23 cellular contexts compared by ENCODE assay signal in the genomic region with DNA sequence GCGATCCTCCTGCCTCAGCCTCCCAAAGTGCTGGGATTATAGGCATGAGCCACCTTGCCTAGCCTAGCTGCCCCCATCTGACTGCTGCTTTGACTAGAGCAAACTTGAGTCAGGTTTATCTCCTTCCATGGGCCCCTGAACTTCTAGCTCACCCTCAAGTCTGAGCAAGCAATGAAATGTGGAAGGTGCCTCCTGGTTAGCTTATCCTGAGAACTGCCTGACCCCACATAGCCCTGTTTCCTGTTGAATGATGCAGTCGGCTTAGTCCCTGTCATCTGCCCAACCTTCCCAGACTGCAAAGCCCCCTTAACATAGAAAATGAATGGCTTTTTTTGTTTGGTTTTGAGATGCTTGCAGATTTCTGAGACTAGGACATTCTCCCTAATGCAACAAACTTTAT. TPM values are rescaled to one million over a fixed set of nuclear protein-coding genes. Genes with fewer than 3 reads are reported as not detected.
DNase-seq lines count a peak whose midpoint lies in the region; TF ChIP-seq lines count a peak whose summit lies in the region.
"Had no signal": no experiment of that assay in that cellular context is flagged by ENCODE, and none has a peak within 500 bp of the region (broad histone marks: within the 10 kb centered on the region; RNA-seq: fewer than 3 reads in every experiment).

No MANE protein-coding gene starts in this region.

- H3K36me3 ChIP-seq in suprapubic skin = no peaks in the 10 kb centered on the region
- H3K36me3 ChIP-seq: neutrophil, vagina had no signal

- in situ Hi-C loops in G401 (cut with HindIII; ENCODE audit: low sequenced_read_pairs) = no loop called here

- no peak overlapping the region for H3K4me3 ChIP-seq in cardiac fibroblast (replicated peaks in 1 of 2; ENCODE audit: low read depth in 2 of 2, low read length in 2 of 2)
- no peak overlapping the region for H3K4me3 ChIP-seq in suprapubic skin
- H3K4me3 ChIP-seq: vagina had no signal

- H3K4me1 ChIP-seq in suprapubic skin = no peaks in the 10 kb centered on the region
- H3K4me1 ChIP-seq: vagina had no signal

- peaks cover 42% of the 10 kb centered on the region for H3K4me1 Mint-ChIP-seq in nephron progenitor cell

- no peak overlapping the region for H3K27ac ChIP-seq in suprapubic skin
- H3K27ac ChIP-seq: C4-2B, neutrophil, vagina had no signal

- WGBS in suprapubic skin = 58% methylated on average over 2 of the region's 2 CpGs

- H3K27me3 Mint-ChIP-seq in nephron progenitor cell (ENCODE audit: low read depth, poor library complexity) = peaks cover 15% of the 10 kb centered on the region

- TF ChIP-seq CTCF in cardiac fibroblast (IDR thresholded peaks at IDR 0.05; ENCODE audit: low read depth, low read length) = no peak
- TF ChIP-seq CTCF in nephron progenitor cell (IDR thresholded peaks at IDR 0.05) = no peak
- TF ChIP-seq CTCF in suprapubic skin (IDR thresholded peaks at IDR 0.05) = no peak

- no peak overlapping the region for H3K4me3 Mint-ChIP-seq in nephron progenitor cell
- H3K4me3 Mint-ChIP-seq: activated naive CD4-positive, alpha-beta T cell treated with anti-CD3 and anti-CD28 coated beads for 36 hours; activated T-cell treated with anti-CD3 and anti-CD28 coated beads, Interleukin-2, amount 50 U/mL, for 4 hours; H9 had no signal

- H3K27ac Mint-ChIP-seq in nephron progenitor cell = peak overlapping the region; percentile 61
- H3K27ac Mint-ChIP-seq: activated naive CD4-positive, alpha-beta T cell treated with anti-CD3 and anti-CD28 coated beads for 36 hours had no signal

- DNase-seq in EL (peak; percentile 43), NCI-H226 (peak; percentile 44), cardiac fibroblast (ENCODE audit: low read depth in 2 of 2) (peak; percentile 7 to 31), nephron progenitor cell (no peak), suprapubic skin (ENCODE audit: low spot score in 2 of 2) (no peak), G401 (ENCODE audit: low spot score) (no peak), Kasumi-1 (lab: John Stamatoyannopoulos, UW) (no peak), COR-L47 (lab: John Stamatoyannopoulos, UW) (no peak)
- DNase-seq: ACHN; activated CD4-positive, alpha-beta T cell treated with anti-CD3 and anti-CD28 coated beads for 1 hour; activated naive CD4-positive, alpha-beta T cell treated with anti-CD3 and anti-CD28 coated beads for 36 hours; activated T-cell treated with anti-CD3 and anti-CD28 coated beads, Interleukin-2, amount 50 U/mL, for 4 hours; aorta; H9; NCI-H1092; NCI-H2029; substantia nigra; T1000 had no signal

- H3K9me3 ChIP-seq in suprapubic skin = no peaks in the 10 kb centered on the region
- H3K9me3 ChIP-seq: neutrophil, vagina had no signal

- peaks cover 8% of the 10 kb centered on the region for H3K36me3 Mint-ChIP-seq in nephron progenitor cell (ENCODE audit: low read depth)

- peaks cover 16% of the 10 kb centered on the region for H3K9me3 Mint-ChIP-seq in nephron progenitor cell
- H3K9me3 Mint-ChIP-seq: activated naive CD4-positive, alpha-beta T cell treated with anti-CD3 and anti-CD28 coated beads for 36 hours; activated T-cell treated with anti-CD3 and anti-CD28 coated beads, Interleukin-2, amount 50 U/mL, for 4 hours had no signal

- no peak for TF ChIP-seq POLR2A in suprapubic skin (IDR thresholded peaks at IDR 0.05)

- no peaks in the 10 kb centered on the region for H3K27me3 ChIP-seq in suprapubic skin
- H3K27me3 ChIP-seq: vagina had no signal

- no peak for TF ChIP-seq EP300 in suprapubic skin (IDR thresholded peaks at IDR 0.05)

RNA-seq across cellular contexts. Expression of gene TMEM160, which starts 8.9 kb away (rescaled TPM):
- total RNA-seq in suprapubic skin = 10 to 100 TPM; 13.9 to 45.9 (median 31.3) TPM
- total RNA-seq in G401 (2014; rRNA removed; shearing (Covaris generic)) = 170 and 258 TPM in 2 replicates

RNA-seq across cellular contexts. Expression of gene NPAS1, which starts 37.7 kb away (rescaled TPM):
- total RNA-seq in suprapubic skin = 1 to 10 TPM; 4.7 to 6.8 (median 5.5) TPM
- total RNA-seq in G401 (2014; rRNA removed; shearing (Covaris generic)) = 5.2 and 7.7 TPM in 2 replicates
- total RNA-seq: HT-29, Right ventricle myocardium inferior had no signal

RNA-seq across cellular contexts. Expression of gene ZC3H4, which starts 56.2 kb away (rescaled TPM):
- total RNA-seq in suprapubic skin = 10 to 100 TPM; 24.2 to 42.8 (median 31.7) TPM
- total RNA-seq in G401 (2014; rRNA removed; shearing (Covaris generic)) = 12.4 and 16.8 TPM in 2 replicates

Comparison
In these comparisons a context has a peak if more than half of its experiments do, and no peak if none do; other contexts are left out.
1. DNase-seq: peak in EL (single experiment), NCI-H226 (single experiment) and cardiac fibroblast (2 of 2); none in nephron progenitor cell (single experiment), suprapubic skin (0 of 2), G401 (single experiment), Kasumi-1 (0 of 2) and COR-L47 (single experiment).